ENCODE assay signal across 19 cellular contexts in genomic region chr1:45479039-45479748, GRCh38.
"Had no signal": no experiment of that assay in that cellular context is flagged by ENCODE, and none has a peak within 500 bp of the region (broad histone marks: within the 10 kb centered on the region; RNA-seq: fewer than 3 reads in every experiment).

No MANE protein-coding gene starts in this region.

- H3K27ac Mint-ChIP-seq: naive thymus-derived CD4-positive, alpha-beta T cell; type B pancreatic cell had no signal

- H3K4me1 ChIP-seq: colonic mucosa, gastroesophageal sphincter, right atrium auricular region, suprapubic skin had no signal

- H3K27ac ChIP-seq: colonic mucosa, esophagus squamous epithelium, gastroesophageal sphincter, neutrophil, ovary, right atrium auricular region, suprapubic skin, thyroid gland had no signal

- DNase-seq: colonic mucosa; dermis blood vessel endothelial cell; esophagus squamous epithelium; foreskin fibroblast; glutamatergic neuron; islet precursor cell; mammary epithelial cell; naive thymus-derived CD4-positive, alpha-beta T cell; ovary; stimulated activated CD4-positive, alpha-beta T cell treated with anti-CD3 and anti-CD28 coated beads, Interleukin-2, amount 100 ng/mL, for 48 hours; stimulated activated naive CD8-positive, alpha-beta T cell treated with anti-CD3 and anti-CD28 coated beads, Interleukin-15, Interleukin-2, amounts not matched to agents 100 U/mL and 50 U/mL, for 24 hours; thyroid gland had no signal

- H3K36me3 ChIP-seq: colonic mucosa, esophagus squamous epithelium, gastroesophageal sphincter, neutrophil, ovary, right atrium auricular region, suprapubic skin, thyroid gland had no signal

- H3K9me3 ChIP-seq: colonic mucosa, esophagus squamous epithelium, gastroesophageal sphincter, neutrophil, ovary, right atrium auricular region, suprapubic skin, thyroid gland had no signal

- H3K36me3 Mint-ChIP-seq: type B pancreatic cell had no signal

- ATAC-seq: gastroesophageal sphincter; naive thymus-derived CD4-positive, alpha-beta T cell; stimulated activated naive CD8-positive, alpha-beta T cell treated with anti-CD3 and anti-CD28 coated beads, Interleukin-15, Interleukin-2, amounts not matched to agents 100 U/mL and 50 U/mL, for 24 hours had no signal

- H3K27me3 Mint-ChIP-seq: naive thymus-derived CD4-positive, alpha-beta T cell; type B pancreatic cell had no signal

- H3K9me3 Mint-ChIP-seq: naive thymus-derived CD4-positive, alpha-beta T cell; type B pancreatic cell had no signal

- H3K4me3 ChIP-seq: colonic mucosa, esophagus squamous epithelium, gastroesophageal sphincter, ovary, right atrium auricular region, smooth muscle cell, suprapubic skin, thyroid gland had no signal

- H3K4me2 ChIP-seq: smooth muscle cell had no signal

- H3K4me3 Mint-ChIP-seq: naive thymus-derived CD4-positive, alpha-beta T cell; type B pancreatic cell had no signal

- FAIRE-seq: urothelium cell line had no signal

- H3K27me3 ChIP-seq: colonic mucosa, esophagus squamous epithelium, gastroesophageal sphincter, neutrophil, ovary, right atrium auricular region, suprapubic skin, thyroid gland had no signal
